23 cellular contexts compared by ENCODE assay signal in the genomic region with DNA sequence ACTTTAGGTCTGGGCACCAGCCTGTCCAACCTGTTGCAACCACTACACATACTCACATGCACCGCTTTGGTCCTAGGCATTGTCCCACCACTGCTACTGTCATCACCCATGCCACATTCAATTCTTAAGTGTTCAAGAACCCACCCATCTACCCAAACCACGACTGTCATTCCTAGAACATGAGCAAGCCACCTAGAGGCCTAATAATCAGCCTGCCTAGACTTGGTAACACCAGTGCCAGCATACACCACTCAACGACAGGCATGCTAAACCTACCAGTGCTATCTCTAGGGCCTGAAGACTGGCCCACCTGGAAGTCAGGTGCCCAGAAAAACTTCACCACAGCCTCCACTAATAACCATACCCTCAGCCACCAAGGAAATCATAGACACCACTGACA.
"Had no signal": no experiment of that assay in that cellular context is flagged by ENCODE, and none has a peak within 500 bp of the region (broad histone marks: within the 10 kb centered on the region; RNA-seq: fewer than 3 reads in every experiment).

No MANE protein-coding gene starts in this region.

- DNase-seq: IMR-90, Karpas-422, KG1, MG63, NCI-H1092, NCI-H1436, NCI-H187, NCI-H2029, NCI-H2081 treated with DMSO at 0.1 percent for 48 hours, NCI-H2171, NCI-H226, NCI-H446, NCI-H510A, NCI-H524 treated with DMSO at 0.1 percent for 48 hours, NCI-H69, NCI-H774, Right ventricle myocardium superior, RPMI8226, SIG-M5 had no signal

- H3K27me3 ChIP-seq: MG63, SJSA1 had no signal

- FAIRE-seq: HepG2, RCC 7860 had no signal

- H3K27ac ChIP-seq: SJSA1, SK-N-MC had no signal

- H3K4me1 ChIP-seq: SJSA1 had no signal

- ATAC-seq: HepG2 had no signal

- H3K36me3 ChIP-seq: MG63, SJSA1 had no signal

- H3K9me3 ChIP-seq: MG63, SJSA1 had no signal

- H3K4me3 ChIP-seq: MG63, SJSA1, SK-N-MC had no signal
